In the genomic region with DNA sequence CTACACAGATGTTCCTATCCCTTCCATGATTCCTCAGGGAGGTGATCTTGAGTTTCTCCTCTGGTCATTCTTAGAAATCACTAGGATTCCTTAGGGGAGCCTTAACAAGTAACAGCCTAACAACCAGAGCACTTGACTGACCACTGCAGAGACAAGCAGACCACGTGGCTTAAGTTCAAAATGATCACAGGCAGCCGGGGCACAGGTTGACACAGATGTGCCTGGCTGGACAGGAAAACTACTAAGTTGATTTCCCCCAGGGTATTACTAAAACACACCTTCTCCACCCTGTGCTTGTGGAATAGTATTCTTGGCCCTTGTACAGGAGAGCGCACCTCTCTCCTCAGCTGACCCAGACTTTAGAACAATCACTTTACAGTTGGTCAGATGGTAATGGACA, we compare ENCODE assay signal across 18 cellular contexts. TPM values are rescaled to one million over a fixed set of nuclear protein-coding genes. Genes with fewer than 3 reads are reported as not detected.
A peak's percentile ranks its signal among the peaks of the same experiment; 100 is the strongest.
DNase-seq lines count a peak whose midpoint lies in the region; ATAC-seq, FAIRE-seq and TF ChIP-seq lines count a peak whose summit lies in the region.
"Had no signal": no experiment of that assay in that cellular context is flagged by ENCODE, and none has a peak within 500 bp of the region (broad histone marks: within the 10 kb centered on the region; RNA-seq: fewer than 3 reads in every experiment).

No MANE protein-coding gene starts in this region.

- no peak for ATAC-seq in CD4-positive, alpha-beta T cell (ENCODE audit: poor library complexity)
- ATAC-seq in central memory CD8-positive, alpha-beta T cell (replicated peaks; ENCODE audit: extremely low read depth, poor library complexity, severe bottlenecking): no peak
- ATAC-seq in HG03469 (IDR thresholded peaks at IDR 0.05; ENCODE audit: unreplicated experiment) (no peak), esophagus mucosa (no peak), HG02852 (IDR thresholded peaks at IDR 0.05; ENCODE audit: unreplicated experiment) (no peak)
- ATAC-seq: HepG2 had no signal

- POLR2A ChIA-PET in CD4-positive, alpha-beta T cell (lab: Charles Lee): interaction anchor here (0.6 kb wide), 1 partner anchor 687 kb away, joined by 4 read pairs; no protein-coding TSS in a partner anchor

- intact Hi-C loops in CD4-positive, alpha-beta T cell (cut with DNase I, micrococcal nuclease): no loop called here

- H3K36me3 Mint-ChIP-seq in CD4-positive, alpha-beta T cell (ENCODE audit: low read depth): peaks cover 87% of the 10 kb centered on the region
- peaks cover 15% of the 10 kb centered on the region for H3K36me3 Mint-ChIP-seq in central memory CD8-positive, alpha-beta T cell (ENCODE audit: insufficient read depth)
- H3K36me3 Mint-ChIP-seq in neural crest cell (ENCODE audit: low read depth): peaks cover 14% of the 10 kb centered on the region

- no peak for TF ChIP-seq POLR2A in GM12892 (IDR thresholded peaks at IDR 0.05; ENCODE audit: low read depth, low read length)

- H3K9me3 ChIP-seq in CD4-positive, alpha-beta T cell (ENCODE audit: control insufficient read depth, low read length): no peaks in the 10 kb centered on the region
- H3K9me3 ChIP-seq: BE2C had no signal

- peaks cover 74% of the 10 kb centered on the region for H3K4me1 Mint-ChIP-seq in CD4-positive, alpha-beta T cell (ENCODE audit: low read depth)
- H3K4me1 Mint-ChIP-seq in central memory CD8-positive, alpha-beta T cell: peaks cover 47% of the 10 kb centered on the region
- H3K4me1 Mint-ChIP-seq in neural crest cell: peaks cover 4% of the 10 kb centered on the region

- peak overlapping the region; percentile 83 for H3K27ac Mint-ChIP-seq in CD4-positive, alpha-beta T cell
- H3K27ac Mint-ChIP-seq in central memory CD8-positive, alpha-beta T cell (ENCODE audit: low read depth): peak overlapping the region; percentile 55
- peak overlapping the region; percentile 1 for H3K27ac Mint-ChIP-seq in neural crest cell (ENCODE audit: unreplicated experiment)

- H3K27ac ChIP-seq in CD4-positive, alpha-beta T cell (ENCODE audit: low read depth, low read length): no peak overlapping the region

- no peak overlapping the region for H3K4me3 Mint-ChIP-seq in CD4-positive, alpha-beta T cell
- H3K4me3 Mint-ChIP-seq in central memory CD8-positive, alpha-beta T cell: no peak overlapping the region
- H3K4me3 Mint-ChIP-seq in neural crest cell: no peak overlapping the region

- no peak for DNase-seq in CD4-positive, alpha-beta T cell
- DNase-seq in GM12892 (ENCODE audit: insufficient read length) (no peak), neural crest cell (ENCODE audit: low read depth, low spot score) (no peak), COLO668 (lab: John Stamatoyannopoulos, UW; ENCODE audit: unreplicated experiment) (no peak)
- no peak for DNase-seq in central memory CD8-positive, alpha-beta T cell (ENCODE audit: low spot score in 2 of 2)
- DNase-seq: BE2C, COR-L47, DMS153, H7, Karpas-422, NCI-H1417, NCI-H2029, NCI-H510A, SHP77 treated with DMSO at 0.1 percent for 48 hours had no signal

- peak; percentile 5 for FAIRE-seq in GM12892 (lab: Jason Lieb, UNC)
- FAIRE-seq: HepG2 had no signal

- H3K9me3 Mint-ChIP-seq in CD4-positive, alpha-beta T cell: peaks cover 6% of the 10 kb centered on the region
- peaks cover 11% of the 10 kb centered on the region for H3K9me3 Mint-ChIP-seq in central memory CD8-positive, alpha-beta T cell
- H3K9me3 Mint-ChIP-seq in neural crest cell: no peaks in the 10 kb centered on the region

- CTCF ChIA-PET in CD4-positive, alpha-beta T cell (lab: Charles Lee): interaction anchor here (1.8 kb wide), 1 partner anchor 29 kb away, joined by 6 read pairs; a partner anchor contains a TSS

- H3K27me3 Mint-ChIP-seq in CD4-positive, alpha-beta T cell: no peaks in the 10 kb centered on the region
- H3K27me3 Mint-ChIP-seq in central memory CD8-positive, alpha-beta T cell: no peaks in the 10 kb centered on the region
- no peaks in the 10 kb centered on the region for H3K27me3 Mint-ChIP-seq in neural crest cell (ENCODE audit: low read depth)

- H3K27me3 ChIP-seq in CD4-positive, alpha-beta T cell (ENCODE audit: control insufficient read depth, insufficient read depth, low read length): no peaks in the 10 kb centered on the region
- H3K27me3 ChIP-seq: BE2C had no signal

- no peak for TF ChIP-seq CTCF in CD4-positive, alpha-beta T cell (IDR thresholded peaks at IDR 0.05)
- TF ChIP-seq CTCF in neural crest cell (conservative IDR thresholded peaks at IDR 0.05): no peak

RNA-seq across cellular contexts. Expression of a gene that starts 29.9 kb away (rescaled TPM):
- total RNA-seq in CD4-positive, alpha-beta T cell: 10 to 100 TPM; 76.7 to 77.8 TPM
- 5.8 TPM for polyA plus RNA-seq in GM12892 (2012; ENCODE audit: missing spikeins)
- total RNA-seq in neural crest cell (16.0 and 17.6 TPM in 2 replicates), esophagus mucosa (1.2 TPM)

Comparison
In these comparisons a context has a peak if more than half of its experiments do, and no peak if none do; other contexts are left out.
1. H3K27ac Mint-ChIP-seq: peak in every context shown above with its lines; median percentile 83 in CD4-positive, alpha-beta T cell; 55 in central memory CD8-positive, alpha-beta T cell; 1 in neural crest cell.